In the genomic region with DNA sequence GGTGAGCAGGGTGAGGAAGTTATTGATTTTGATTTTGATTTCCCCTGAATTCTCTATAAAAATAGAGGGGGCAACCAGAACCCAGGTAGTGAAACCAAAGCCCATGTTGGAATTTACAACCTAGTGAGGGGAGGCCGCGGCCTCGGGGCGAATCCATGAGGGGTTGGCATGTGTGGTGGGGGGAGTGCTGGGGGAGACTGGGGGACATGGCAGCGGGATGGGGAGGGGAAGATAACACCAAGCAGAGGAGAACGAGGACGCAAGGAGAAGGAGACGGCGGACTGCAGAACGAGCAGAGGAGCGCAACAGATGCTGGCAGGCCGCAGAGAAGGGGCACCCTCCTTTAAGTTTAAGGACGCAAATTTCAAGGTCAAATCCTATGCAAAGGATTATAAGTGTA, we compare ENCODE assay signal across 23 cellular contexts.
"Had no signal": no experiment of that assay in that cellular context is flagged by ENCODE, and none has a peak within 500 bp of the region (broad histone marks: within the 10 kb centered on the region; RNA-seq: fewer than 3 reads in every experiment).

No MANE protein-coding gene starts in this region.

- H3K27me3 ChIP-seq: gastrocnemius medialis, right lobe of liver had no signal

- H3K27ac ChIP-seq: epithelial cell of prostate, esophagus muscularis mucosa, gastrocnemius medialis, heart right ventricle, left ventricle myocardium inferior, lower lobe of right lung, neural progenitor cell, parathyroid adenoma, psoas muscle, right lobe of liver, skin epidermis, stomach had no signal

- H3K79me2 ChIP-seq: parathyroid adenoma had no signal

- H3K4me1 ChIP-seq: esophagus muscularis mucosa, gastrocnemius medialis, neural progenitor cell, parathyroid adenoma, psoas muscle, right lobe of liver, stomach had no signal

- H3K9ac ChIP-seq: neural progenitor cell, parathyroid adenoma had no signal

- H3K4me3 ChIP-seq: esophagus muscularis mucosa, gastrocnemius medialis, heart right ventricle, left ventricle myocardium inferior, lower lobe of right lung, neural progenitor cell, psoas muscle, right lobe of liver, skin epidermis, stomach had no signal

- DNase-seq: effector memory CD4-positive, alpha-beta T cell; gastrocnemius medialis; heart right ventricle; hypothalamus; left ventricle myocardium inferior; lower lobe of right lung; midbrain; nucleus accumbens; psoas muscle; retina; right lobe of liver; stimulated activated CD4-positive, alpha-beta T cell treated with anti-CD3 and anti-CD28 coated beads, Interleukin-2, amount 100 ng/mL, for 24 hours; stimulated activated CD4-positive, alpha-beta T cell treated with anti-CD3 and anti-CD28 coated beads, Interleukin-4, amount 100 ng/mL, for 4 hours; stimulated activated naive B cell treated with anti-CD40 and anti-IgM and Interleukin-4, amounts not matched to agents 10 μg/mL and 1 μg/mL and 100 μg/mL, for 72 hours; stomach; substantia nigra; trophoblast cell had no signal

- H3K9me3 ChIP-seq: esophagus muscularis mucosa, gastrocnemius medialis, heart right ventricle, left ventricle myocardium inferior, lower lobe of right lung, psoas muscle, right lobe of liver, stomach had no signal

- H2AFZ ChIP-seq: neural progenitor cell, parathyroid adenoma had no signal

- H3K4me2 ChIP-seq: neural progenitor cell had no signal

- ATAC-seq: gastrocnemius medialis; heart right ventricle; lower lobe of right lung; natural killer cell treated with Interleukin-12 subunit alpha and Interleukin-12 subunit beta and Interleukin-15 and Interleukin-18, amount 100 ng/mL, for 72 hours; psoas muscle; right lobe of liver; stimulated activated naive B cell treated with anti-CD40 and anti-IgM and Interleukin-4, amounts not matched to agents 10 μg/mL and 1 μg/mL and 100 μg/mL, for 72 hours had no signal

- H3K36me3 ChIP-seq: esophagus muscularis mucosa, gastrocnemius medialis, heart right ventricle, left ventricle myocardium inferior, lower lobe of right lung, neural progenitor cell, right lobe of liver, stomach had no signal
